8 cellular contexts compared by ENCODE assay signal in genomic region chr22:20016734-20017621, GRCh38. TPM values are rescaled to one million over a fixed set of nuclear protein-coding genes. Genes with fewer than 3 reads are reported as not detected.
DNase-seq lines count a peak whose midpoint lies in the region; ATAC-seq and TF ChIP-seq lines count a peak whose summit lies in the region.

Gene ARVCF (minus strand): TSS chr22:20016823. CDS start chr22:19990794, 26,029 bp downstream.

- WGBS in upper lobe of left lung, 2 donors = 3 to 5% methylated on average over 22 to 73 of the region's 79 CpGs

- H3K4me1 Mint-ChIP-seq in T-helper 1 cell treated with Interleukin-12 subunit alpha and Interleukin-12 subunit beta and Interleukin-4 antibody, amounts not matched to agents 30 μg/mL and 1 μg/mL, for 36 hours (ENCODE audit: low read depth) = peaks cover 13% of the 10 kb centered on the region
- H3K4me1 Mint-ChIP-seq in progenitor cell of endocrine pancreas (ENCODE audit: low read depth) = peaks cover 7% of the 10 kb centered on the region

- no peaks in the 10 kb centered on the region for H3K9me3 Mint-ChIP-seq in T-helper 1 cell treated with Interleukin-12 subunit alpha and Interleukin-12 subunit beta and Interleukin-4 antibody, amounts not matched to agents 30 μg/mL and 1 μg/mL, for 36 hours
- H3K9me3 Mint-ChIP-seq in progenitor cell of endocrine pancreas (ENCODE audit: low read depth) = no peaks in the 10 kb centered on the region

- peak within 1 kb of the TSS; percentile 87 for H2AFZ ChIP-seq in HCT116 (ENCODE audit: low read depth, low read length, poor library complexity, severe bottlenecking)

- H3K9me2 ChIP-seq in HCT116 (ENCODE audit: insufficient read depth) = no peaks in the 10 kb centered on the region

- peaks cover 9% of the 10 kb centered on the region for H3K79me2 ChIP-seq in HCT116 (ENCODE audit: insufficient read depth, low read length)

- no peak for TF ChIP-seq EP300 in upper lobe of left lung (IDR thresholded peaks at IDR 0.05)

- intact Hi-C loops in HCT116 (cut with micrococcal nuclease) (no loop called here), left ventricle myocardium inferior (cut with micrococcal nuclease) (no loop called here)

- TF ChIP-seq POLR2A in HCT116 (IDR thresholded peaks at IDR 0.05; ENCODE audit: borderline replicate concordance, extremely low read depth, insufficient read depth, insufficient read length) = no peak
- TF ChIP-seq POLR2A in upper lobe of left lung (IDR thresholded peaks at IDR 0.05) = no peak

- peak; percentile 72 for ATAC-seq in HCT116
- peak; percentile 70 to 86 for ATAC-seq in upper lobe of left lung (ENCODE audit: low FRiP score in 2 of 2)

- no TSS peak for BruUV-seq in HCT116 (replicated peaks; lab: Mats Ljungman, UMichigan)

- H3K4me2 ChIP-seq in HCT116 (ENCODE audit: low read length) = peak within 1 kb of the TSS; percentile 98

- POLR2A ChIA-PET in HCT116 (lab: Charles Lee) = no interaction called here

- no peaks in the 10 kb centered on the region for H3K9me3 ChIP-seq in HCT116 (ENCODE audit: control insufficient read depth in 1 of 2, insufficient read depth in 1 of 2, low read depth in 1 of 2, low read length in 2 of 2)
- H3K9me3 ChIP-seq in left ventricle myocardium inferior (replicated peaks) = no peaks in the 10 kb centered on the region
- no peaks in the 10 kb centered on the region for H3K9me3 ChIP-seq in upper lobe of left lung

- RAD21 ChIA-PET in HCT116 (lab: Charles Lee; ENCODE audit: low non-redundant PET in 1 of 2, low total read pairs in 2 of 2, uncharacterized antibody in 2 of 2, unreplicated experiment in 2 of 2) = no interaction called here

- CTCF ChIA-PET in HCT116 (lab: Charles Lee) = no interaction called here

- H3K27me3 Mint-ChIP-seq in T-helper 1 cell treated with Interleukin-12 subunit alpha and Interleukin-12 subunit beta and Interleukin-4 antibody, amounts not matched to agents 30 μg/mL and 1 μg/mL, for 36 hours (ENCODE audit: low read depth) = peaks cover 25% of the 10 kb centered on the region
- peaks cover 44% of the 10 kb centered on the region for H3K27me3 Mint-ChIP-seq in progenitor cell of endocrine pancreas

- DNase-seq in ELF-1 (ENCODE audit: low read depth, low spot score) (peak; percentile 93), HCT116 (ENCODE audit: low read depth, low spot score) (peak; percentile 85), NCI-H1105 treated with DMSO at 0.1 percent for 48 hours (lab: John Stamatoyannopoulos, UW) (peak; percentile 75), amygdala (lab: John Stamatoyannopoulos, UW) (peak; percentile 37 to 95 (median 84)), left ventricle myocardium inferior (peak; percentile 95), progenitor cell of endocrine pancreas (ENCODE audit: low spot score, unreplicated experiment) (peak; percentile 87), upper lobe of left lung (peak; percentile 84 to 98)

- H4K20me1 ChIP-seq in HCT116 (ENCODE audit: insufficient read depth) = no peaks in the 10 kb centered on the region

- peak within 1 kb of the TSS; percentile 77 for H3K9ac ChIP-seq in HCT116 (ENCODE audit: low read length)

- peak within 1 kb of the TSS; percentile 88 for H3K4me3 Mint-ChIP-seq in T-helper 1 cell treated with Interleukin-12 subunit alpha and Interleukin-12 subunit beta and Interleukin-4 antibody, amounts not matched to agents 30 μg/mL and 1 μg/mL, for 36 hours
- H3K4me3 Mint-ChIP-seq in progenitor cell of endocrine pancreas (ENCODE audit: low read depth) = peak within 1 kb of the TSS; percentile 74

- no peaks in the 10 kb centered on the region for H3K36me3 Mint-ChIP-seq in T-helper 1 cell treated with Interleukin-12 subunit alpha and Interleukin-12 subunit beta and Interleukin-4 antibody, amounts not matched to agents 30 μg/mL and 1 μg/mL, for 36 hours (ENCODE audit: low read depth)
- H3K36me3 Mint-ChIP-seq in progenitor cell of endocrine pancreas (ENCODE audit: insufficient read depth) = no peaks in the 10 kb centered on the region

- H3K4me1 ChIP-seq in HCT116 (ENCODE audit: control insufficient read depth in 1 of 2, insufficient read depth in 2 of 2, low read length in 2 of 2) (peaks cover 20 to 33% of the 10 kb centered on the region in 2 experiments; a peak in 3 of 4 replicates), left ventricle myocardium inferior (peaks cover 58% of the 10 kb centered on the region), upper lobe of left lung (peaks cover 18 to 47% (median 34%) of the 10 kb centered on the region in 4 donors)

- H3K27ac Mint-ChIP-seq in T-helper 1 cell treated with Interleukin-12 subunit alpha and Interleukin-12 subunit beta and Interleukin-4 antibody, amounts not matched to agents 30 μg/mL and 1 μg/mL, for 36 hours = peak within 1 kb of the TSS; percentile 24
- no peak within 1 kb of the TSS for H3K27ac Mint-ChIP-seq in progenitor cell of endocrine pancreas

- H3K27me3 ChIP-seq in HCT116 (ENCODE audit: insufficient read depth, low read length) (no peaks in the 10 kb centered on the region), left ventricle myocardium inferior (ENCODE audit: low read depth) (no peaks in the 10 kb centered on the region), upper lobe of left lung (peaks cover 0 to 4% (median 0%) of the 10 kb centered on the region in 4 donors)

- TF ChIP-seq CTCF in HCT116 (IDR thresholded peaks at IDR 0.05 in 2 of 3, conservative IDR thresholded peaks at IDR 0.05 in 1 of 3; ENCODE audit: borderline replicate concordance in 1 of 3, insufficient read depth in 1 of 3, low read depth in 2 of 3, low read length in 2 of 3) (0 out of 6 replicates have a peak, but pooled peaks of 1 of the 3 experiments have one; percentile 11), left ventricle myocardium inferior (IDR thresholded peaks at IDR 0.05; ENCODE audit: borderline replicate concordance) (peak; percentile 53), progenitor cell of endocrine pancreas (IDR thresholded peaks at IDR 0.05; ENCODE audit: unreplicated experiment) (peak; percentile 19), upper lobe of left lung (IDR thresholded peaks at IDR 0.05) (peak in 5 of 6 experiments; percentile 12 to 75 (median 72))

- no peaks in the 10 kb centered on the region for H3K36me3 ChIP-seq in HCT116 (ENCODE audit: control insufficient read depth in 1 of 2, insufficient read depth in 2 of 2, low read length in 2 of 2)
- H3K36me3 ChIP-seq in left ventricle myocardium inferior = no peaks in the 10 kb centered on the region
- H3K36me3 ChIP-seq in upper lobe of left lung = no peaks in the 10 kb centered on the region

- no peak for TF ChIP-seq RAD21 in HCT116 (IDR thresholded peaks at IDR 0.05; ENCODE audit: low read depth)

- peak within 1 kb of the TSS; percentile 63; the same call in 1 of the 2 replicates for H3K27ac ChIP-seq in HCT116 (ENCODE audit: low read depth, low read length)
- peak within 1 kb of the TSS; percentile 65 for H3K27ac ChIP-seq in left ventricle myocardium inferior (replicated peaks)
- peak within 1 kb of the TSS in 2 of 4 donors; percentile 21 to 64 for H3K27ac ChIP-seq in upper lobe of left lung

- H3K4me3 ChIP-seq in HCT116 (replicated peaks in 1 of 2; ENCODE audit: low read depth in 1 of 2, low read length in 2 of 2) (peak within 1 kb of the TSS; percentile 66 to 81), left ventricle myocardium inferior (peak within 1 kb of the TSS; percentile 92), upper lobe of left lung (peak within 1 kb of the TSS; percentile 65 to 96 (median 88))

TF ChIP-seq in HCT116, 20 proteins besides CTCF, POLR2A, EP300 and RAD21:
- TF ChIP-seq SP1 (IDR thresholded peaks at IDR 0.05; ENCODE audit: low read depth) = peak; percentile 95
- TF ChIP-seq JUND (IDR thresholded peaks at IDR 0.05) = no peak

RNA-seq across cellular contexts. Expression of gene ARVCF, which starts in this region (rescaled TPM):
- 42.8 TPM for total RNA-seq in HCT116 (2021; ENCODE audit: unreplicated experiment)
- 31.1 and 33.4 TPM in 2 replicates for polyA plus RNA-seq in HCT116 (2012)
- total RNA-seq in left ventricle myocardium inferior = 25.4 TPM
- total RNA-seq in progenitor cell of endocrine pancreas = 95.3 and 101 TPM in 2 replicates
- total RNA-seq in upper lobe of left lung = 10 to 100 TPM; 18.5 to 54.5 (median 22.8) TPM
